23 cellular contexts compared by ENCODE assay signal in the genomic region with DNA sequence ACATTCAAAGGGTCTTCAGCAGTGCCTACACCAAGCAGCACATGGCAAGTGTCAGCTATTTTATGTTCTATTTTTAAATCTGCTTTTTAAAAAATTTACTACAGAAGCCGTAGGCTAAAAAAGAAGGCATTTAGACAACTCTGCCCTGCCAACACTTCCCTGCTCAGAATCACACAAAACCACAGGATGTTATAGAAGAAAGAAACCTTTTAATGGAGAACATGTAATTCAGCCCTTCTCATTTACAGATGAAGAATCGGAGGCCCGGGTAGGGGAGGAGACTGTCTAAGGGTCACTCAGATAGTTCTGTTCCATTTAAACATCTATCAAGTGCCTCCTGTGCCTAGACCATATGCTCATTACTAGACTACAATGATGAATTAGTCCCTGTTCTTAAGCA.
"Had no signal": no experiment of that assay in that cellular context is flagged by ENCODE, and none has a peak within 500 bp of the region (broad histone marks: within the 10 kb centered on the region; RNA-seq: fewer than 3 reads in every experiment).

No MANE protein-coding gene starts in this region.

- H3K27me3 ChIP-seq: gastroesophageal sphincter, ovary, stomach had no signal

- H3K27ac Mint-ChIP-seq: activated CD4-positive, alpha-beta memory T cell treated with anti-CD3 and anti-CD28 coated beads, Interleukin-2, amount 10 ng/mL, durations not matched to agents 7 days and 5 days; activated CD8-positive, alpha-beta memory T cell treated with anti-CD3 and anti-CD28 coated beads, Interleukin-2, amount 10 ng/mL, durations not matched to agents 7 days and 5 days; activated T-helper 17 cell treated with anti-CD3 and anti-CD28 coated beads, Interleukin-2, amount 50 U/mL, for 72 hours; immature natural killer cell; naive thymus-derived CD8-positive, alpha-beta T cell; type B pancreatic cell had no signal

- H3K4me3 Mint-ChIP-seq: activated CD4-positive, alpha-beta memory T cell treated with anti-CD3 and anti-CD28 coated beads, Interleukin-2, amount 10 ng/mL, durations not matched to agents 7 days and 5 days; activated CD8-positive, alpha-beta memory T cell treated with anti-CD3 and anti-CD28 coated beads, Interleukin-2, amount 10 ng/mL, durations not matched to agents 7 days and 5 days; activated T-helper 17 cell treated with anti-CD3 and anti-CD28 coated beads, Interleukin-2, amount 50 U/mL, for 72 hours; immature natural killer cell; naive thymus-derived CD8-positive, alpha-beta T cell; type B pancreatic cell had no signal

- H3K36me3 ChIP-seq: gastroesophageal sphincter, heart right ventricle, ovary, stomach had no signal

- H3K27me3 Mint-ChIP-seq: activated CD4-positive, alpha-beta memory T cell treated with anti-CD3 and anti-CD28 coated beads, Interleukin-2, amount 10 ng/mL, durations not matched to agents 7 days and 5 days; activated CD8-positive, alpha-beta memory T cell treated with anti-CD3 and anti-CD28 coated beads, Interleukin-2, amount 10 ng/mL, durations not matched to agents 7 days and 5 days had no signal

- H3K4me3 ChIP-seq: gastroesophageal sphincter, heart right ventricle, ovary, psoas muscle, skin epidermis, stomach had no signal

- H3K4me1 Mint-ChIP-seq: activated CD4-positive, alpha-beta memory T cell treated with anti-CD3 and anti-CD28 coated beads, Interleukin-2, amount 10 ng/mL, durations not matched to agents 7 days and 5 days; activated CD8-positive, alpha-beta memory T cell treated with anti-CD3 and anti-CD28 coated beads, Interleukin-2, amount 10 ng/mL, durations not matched to agents 7 days and 5 days; activated T-helper 17 cell treated with anti-CD3 and anti-CD28 coated beads, Interleukin-2, amount 50 U/mL, for 72 hours; immature natural killer cell; naive thymus-derived CD8-positive, alpha-beta T cell had no signal

- H3K4me1 ChIP-seq: gastroesophageal sphincter, heart right ventricle, psoas muscle, stomach had no signal

- H3K9me3 ChIP-seq: gastroesophageal sphincter, heart right ventricle, ovary, psoas muscle, stomach had no signal

- H3K36me3 Mint-ChIP-seq: activated CD8-positive, alpha-beta memory T cell treated with anti-CD3 and anti-CD28 coated beads, Interleukin-2, amount 10 ng/mL, durations not matched to agents 7 days and 5 days; immature natural killer cell; naive thymus-derived CD8-positive, alpha-beta T cell; type B pancreatic cell had no signal

- H3K9me3 Mint-ChIP-seq: activated CD4-positive, alpha-beta memory T cell treated with anti-CD3 and anti-CD28 coated beads, Interleukin-2, amount 10 ng/mL, durations not matched to agents 7 days and 5 days; activated T-helper 17 cell treated with anti-CD3 and anti-CD28 coated beads, Interleukin-2, amount 50 U/mL, for 72 hours; naive thymus-derived CD8-positive, alpha-beta T cell; type B pancreatic cell had no signal

- DNase-seq: activated CD4-positive, alpha-beta memory T cell treated with anti-CD3 and anti-CD28 coated beads, Interleukin-2, amount 10 ng/mL, durations not matched to agents 7 days and 5 days; activated CD4-positive, alpha-beta T cell treated with anti-CD3 and anti-CD28 coated beads for 48 hours; activated CD4-positive, CD25-positive, alpha-beta regulatory T cell; activated CD8-positive, alpha-beta memory T cell treated with anti-CD3 and anti-CD28 coated beads, Interleukin-2, amount 10 ng/mL, durations not matched to agents 7 days and 5 days; activated naive CD4-positive, alpha-beta T cell; anterior cingulate cortex; cerebellar nuclear complex; effector CD4-positive, alpha-beta T cell; heart right ventricle; immature natural killer cell; mesendoderm; naive thymus-derived CD8-positive, alpha-beta T cell; ovary; psoas muscle; right cardiac atrium; stimulated activated CD4-positive, alpha-beta T cell treated with anti-CD3 and anti-CD28 coated beads, Interleukin-15, amount 100 ng/mL, for 24 hours; stimulated activated CD4-positive, alpha-beta T cell treated with anti-CD3 and anti-CD28 coated beads, Interleukin-2, amount 100 ng/mL, for 48 hours; stomach had no signal

- H3K27ac ChIP-seq: gastroesophageal sphincter, heart right ventricle, ovary, psoas muscle, skin epidermis had no signal

- ATAC-seq: activated CD8-positive, alpha-beta memory T cell treated with anti-CD3 and anti-CD28 coated beads, Interleukin-2, amount 10 ng/mL, durations not matched to agents 7 days and 5 days; activated T-helper 17 cell treated with anti-CD3 and anti-CD28 coated beads, Interleukin-2, amount 50 U/mL, for 72 hours; esophagus mucosa; gastroesophageal sphincter; heart right ventricle; naive thymus-derived CD8-positive, alpha-beta T cell; psoas muscle; right cardiac atrium had no signal
